Comparison of ENCODE assay signal across 16 cellular contexts in genomic region chr17:46108120-46108519, GRCh38.
DNase-seq lines count a peak whose midpoint lies in the region; ATAC-seq, FAIRE-seq and TF ChIP-seq lines count a peak whose summit lies in the region.
"Had no signal": no experiment of that assay in that cellular context is flagged by ENCODE, and none has a peak within 500 bp of the region (broad histone marks: within the 10 kb centered on the region; RNA-seq: fewer than 3 reads in every experiment).

No MANE protein-coding gene starts in this region.

- TF ChIP-seq CTCF in heart left ventricle (IDR thresholded peaks at IDR 0.05) (no peak), right atrium auricular region (IDR thresholded peaks at IDR 0.05) (no peak), K562 (IDR thresholded peaks at IDR 0.05 in 2 of 3, conservative IDR thresholded peaks at IDR 0.05 in 1 of 3; ENCODE audit: insufficient read depth in 2 of 3, low read depth in 1 of 3, low read length in 3 of 3) (no peak), transverse colon (IDR thresholded peaks at IDR 0.05) (no peak)

- H3K27ac ChIP-seq in heart left ventricle (peak overlapping the region in 7 of 12 donors; percentile 1 to 41 (median 24)), right atrium auricular region (peak overlapping the region in 1 of 2 donors; percentile 48), K562 (ENCODE audit: extremely low read depth, low read depth, low read length) (no peak overlapping the region; the same call in 2 of the 3 replicates), transverse colon (peak overlapping the region in 3 of 4 donors; percentile 37 to 60 (median 45))

- no peak for FAIRE-seq in K562 (lab: Jason Lieb, UNC)
- FAIRE-seq: H54 had no signal

- peaks cover 40% of the 10 kb centered on the region for H4K20me1 ChIP-seq in K562 (replicated peaks; ENCODE audit: control insufficient read depth, insufficient read depth, low read length)

- no TSS peak for BruUV-seq in K562 (replicated peaks; lab: Mats Ljungman, UMichigan)

- 42 to 67% (median 51%) methylated on average over 2 of the region's 2 CpGs for WGBS in heart left ventricle, 4 donors
- 48% methylated on average over 2 of the region's 2 CpGs for WGBS in K562 (ENCODE audit: insufficient coverage, low coverage, missing lambda C conversion rate)
- 45 to 58% methylated on average over 2 of the region's 2 CpGs for WGBS in transverse colon (ENCODE audit: low coverage in 1 of 2), 2 donors

- H3K4me3 Mint-ChIP-seq in activated T-helper 2 cell treated with anti-CD3 and anti-CD28 coated beads, Interferon-gamma antibody, Interleukin-2, Interleukin-4, amounts not matched to agents 10 μg/mL and 5 μg/mL and 100 μg/mL, durations not matched to agents 14 hours and 24 hours and 36 hours (ENCODE audit: low read depth), result no peak overlapping the region
- H3K4me3 Mint-ChIP-seq: stimulated activated memory B cell treated with anti-CD40 and anti-IgM and Interleukin-4, amounts not matched to agents 10 μg/mL and 1 μg/mL and 100 μg/mL, for 72 hours had no signal

- H3K4me3 ChIP-seq in heart left ventricle (no peak overlapping the region), right atrium auricular region (no peak overlapping the region), K562 (no peak overlapping the region), transverse colon (no peak overlapping the region)
- H3K4me3 ChIP-seq: prostate gland had no signal

- H3K36me3 ChIP-seq in heart left ventricle (no peaks in the 10 kb centered on the region), right atrium auricular region (no peaks in the 10 kb centered on the region), K562 (ENCODE audit: control insufficient read depth, insufficient read depth, low read length) (peaks cover 3% of the 10 kb centered on the region; the same call in 1 of the 3 replicates), transverse colon (no peaks in the 10 kb centered on the region)
- H3K36me3 ChIP-seq: prostate gland had no signal

- TF ChIP-seq EP300 in K562 (IDR thresholded peaks at IDR 0.05; ENCODE audit: low read length), result no peak
- no peak for TF ChIP-seq EP300 in transverse colon (IDR thresholded peaks at IDR 0.05; ENCODE audit: low read depth)

- H3K79me2 ChIP-seq in K562 (ENCODE audit: control insufficient read depth, insufficient read depth, low read length), result peaks cover 98% of the 10 kb centered on the region

- no peaks in the 10 kb centered on the region for H3K9me3 Mint-ChIP-seq in activated T-helper 2 cell treated with anti-CD3 and anti-CD28 coated beads, Interferon-gamma antibody, Interleukin-2, Interleukin-4, amounts not matched to agents 10 μg/mL and 5 μg/mL and 100 μg/mL, durations not matched to agents 14 hours and 24 hours and 36 hours
- H3K9me3 Mint-ChIP-seq: stimulated activated memory B cell treated with anti-CD40 and anti-IgM and Interleukin-4, amounts not matched to agents 10 μg/mL and 1 μg/mL and 100 μg/mL, for 72 hours had no signal

- no peak overlapping the region for H3K9ac ChIP-seq in K562 (ENCODE audit: insufficient read depth in 1 of 2, low read depth in 2 of 2, low read length in 2 of 2)

- in situ Hi-C loops in K562 (cut with MboI), result no loop called here
- in situ Hi-C loops in transverse colon (cut with MboI; ENCODE audit: low pct_ligation_motif_present in 1 of 4, low pct_unique_long_range_greater_than_20kb in 1 of 4, low sequenced_read_pairs in 3 of 4), result no loop called here

- CTCF ChIA-PET in K562 (lab: Yijun Ruan, JAX; ENCODE audit: low intra/inter-chr PET ratio), result interaction anchor here (0.7 kb wide), 1 partner anchor 64 kb away, joined by 3 read pairs; no protein-coding TSS in a partner anchor

- TF ChIP-seq POLR2A in heart left ventricle (IDR thresholded peaks at IDR 0.05) (no peak), K562 (conservative IDR thresholded peaks at IDR 0.05) (no peak), transverse colon (IDR thresholded peaks at IDR 0.05) (no peak)

- POLR2A ChIA-PET in K562 (lab: Yijun Ruan, JAX), result interaction anchor here (1.0 to 1.8 kb wide), 4 partner anchors 9 to 55 kb away, joined by 3 to 11 read pairs (median 6); no protein-coding TSS in a partner anchor

- peaks cover 6% of the 10 kb centered on the region for H3K9me1 ChIP-seq in K562 (ENCODE audit: control insufficient read depth, insufficient read depth, low read length)

- H3K27me3 Mint-ChIP-seq in activated T-helper 2 cell treated with anti-CD3 and anti-CD28 coated beads, Interferon-gamma antibody, Interleukin-2, Interleukin-4, amounts not matched to agents 10 μg/mL and 5 μg/mL and 100 μg/mL, durations not matched to agents 14 hours and 24 hours and 36 hours (ENCODE audit: low read depth), result no peaks in the 10 kb centered on the region
- H3K27me3 Mint-ChIP-seq: stimulated activated memory B cell treated with anti-CD40 and anti-IgM and Interleukin-4, amounts not matched to agents 10 μg/mL and 1 μg/mL and 100 μg/mL, for 72 hours had no signal

- H3K27me3 ChIP-seq in heart left ventricle, result no peaks in the 10 kb centered on the region
- H3K27me3 ChIP-seq in right atrium auricular region, result no peaks in the 10 kb centered on the region
- no peaks in the 10 kb centered on the region for H3K27me3 ChIP-seq in K562 (ENCODE audit: control insufficient read depth in 2 of 2, insufficient read depth in 2 of 2, low read length in 2 of 2)
- H3K27me3 ChIP-seq in transverse colon, result no peaks in the 10 kb centered on the region

- TF ChIP-seq RAD21 in K562 (CRISPR knock-in tag; conservative IDR thresholded peaks at IDR 0.05 in 1 of 2, IDR thresholded peaks at IDR 0.05 in 1 of 2), result no peak

- peaks cover 14 to 83% (median 49%) of the 10 kb centered on the region in 12 donors for H3K4me1 ChIP-seq in heart left ventricle
- H3K4me1 ChIP-seq in right atrium auricular region, result peaks cover 0 to 64% of the 10 kb centered on the region in 2 donors
- peaks cover 19 to 30% of the 10 kb centered on the region in 2 experiments for H3K4me1 ChIP-seq in K562 (replicated peaks in 1 of 2; ENCODE audit: control insufficient read depth in 2 of 2, insufficient read depth in 2 of 2, low read length in 2 of 2)
- H3K4me1 ChIP-seq in transverse colon, result peaks cover 36 to 62% (median 41%) of the 10 kb centered on the region in 4 donors

- H3K4me1 Mint-ChIP-seq in activated T-helper 2 cell treated with anti-CD3 and anti-CD28 coated beads, Interferon-gamma antibody, Interleukin-2, Interleukin-4, amounts not matched to agents 10 μg/mL and 5 μg/mL and 100 μg/mL, durations not matched to agents 14 hours and 24 hours and 36 hours (ENCODE audit: low read depth), result peaks cover 28% of the 10 kb centered on the region

- H3K4me2 ChIP-seq in K562 (ENCODE audit: insufficient read depth, low read length), result no peak overlapping the region

- H2AFZ ChIP-seq in K562 (ENCODE audit: low read depth, low read length), result no peak overlapping the region

- DNase-seq in heart left ventricle (no peak), right atrium auricular region (ENCODE audit: low spot score) (no peak), K562 (ENCODE audit: extremely low read depth in 1 of 4, low spot score in 3 of 4) (no peak), left colon (no peak), transverse colon (no peak), SW480 (ENCODE audit: low spot score) (no peak), pons (ENCODE audit: low spot score) (no peak)
- DNase-seq in activated T-helper 2 cell treated with anti-CD3 and anti-CD28 coated beads, Interferon-gamma antibody, Interleukin-2, Interleukin-4, amounts not matched to agents 10 μg/mL and 5 μg/mL and 100 μg/mL, durations not matched to agents 14 hours and 24 hours and 36 hours (ENCODE audit: low spot score), result no peak
- DNase-seq: aorta; EL; mesenchymal stem cell; NCI-H524; stimulated activated CD4-positive, alpha-beta T cell treated with anti-CD3 and anti-CD28 coated beads, Interleukin-2, amount 100 ng/mL, for 48 hours had no signal

- ATAC-seq in heart left ventricle, result peak in 1 of 4 donors; percentile 16
- peak; percentile 19; the same call in 2 of the 3 replicates for ATAC-seq in K562
- ATAC-seq in left colon, result peak; percentile 29
- ATAC-seq: stimulated activated memory B cell treated with anti-CD40 and anti-IgM and Interleukin-4, amounts not matched to agents 10 μg/mL and 1 μg/mL and 100 μg/mL, for 72 hours had no signal

- intact Hi-C loops in heart left ventricle (cut with DNase I) (no loop called here), K562 (cut with micrococcal nuclease) (no loop called here), left colon (cut with DNase I, micrococcal nuclease) (no loop called here), transverse colon (cut with DNase I; ENCODE audit: low total_unique reads) (no loop called here)
- intact Hi-C loops in activated T-helper 2 cell treated with anti-CD3 and anti-CD28 coated beads, Interferon-gamma antibody, Interleukin-2, Interleukin-4, amounts not matched to agents 10 μg/mL and 5 μg/mL and 100 μg/mL, durations not matched to agents 14 hours and 24 hours and 36 hours (cut with micrococcal nuclease), result no loop called here

- peaks cover 3% of the 10 kb centered on the region for H3K36me3 Mint-ChIP-seq in activated T-helper 2 cell treated with anti-CD3 and anti-CD28 coated beads, Interferon-gamma antibody, Interleukin-2, Interleukin-4, amounts not matched to agents 10 μg/mL and 5 μg/mL and 100 μg/mL, durations not matched to agents 14 hours and 24 hours and 36 hours (ENCODE audit: low read depth)
- H3K36me3 Mint-ChIP-seq: stimulated activated memory B cell treated with anti-CD40 and anti-IgM and Interleukin-4, amounts not matched to agents 10 μg/mL and 1 μg/mL and 100 μg/mL, for 72 hours had no signal

- H3K27ac Mint-ChIP-seq in activated T-helper 2 cell treated with anti-CD3 and anti-CD28 coated beads, Interferon-gamma antibody, Interleukin-2, Interleukin-4, amounts not matched to agents 10 μg/mL and 5 μg/mL and 100 μg/mL, durations not matched to agents 14 hours and 24 hours and 36 hours, result no peak overlapping the region
- H3K27ac Mint-ChIP-seq: stimulated activated memory B cell treated with anti-CD40 and anti-IgM and Interleukin-4, amounts not matched to agents 10 μg/mL and 1 μg/mL and 100 μg/mL, for 72 hours had no signal

- H3K9me3 ChIP-seq in heart left ventricle, result no peaks in the 10 kb centered on the region
- no peaks in the 10 kb centered on the region for H3K9me3 ChIP-seq in right atrium auricular region
- no peaks in the 10 kb centered on the region for H3K9me3 ChIP-seq in K562 (replicated peaks; ENCODE audit: control insufficient read depth, insufficient read depth, low read depth, low read length)
- no peaks in the 10 kb centered on the region for H3K9me3 ChIP-seq in transverse colon
- H3K9me3 ChIP-seq: prostate gland had no signal

TF ChIP-seq in K562, 482 proteins besides CTCF, POLR2A, EP300 and RAD21 (continues in another document):
- no peak for TF ChIP-seq NFRKB (IDR thresholded peaks at IDR 0.05; ENCODE audit: low read depth)
- TF ChIP-seq HMG20B (CRISPR knock-in tag; IDR thresholded peaks at IDR 0.05), result 0 out of 2 replicates have a peak, but pooled peaks have one; percentile 50
- peak; percentile 50; the same call in 1 of the 2 replicates for TF ChIP-seq FOXJ2 (tag; IDR thresholded peaks at IDR 0.05)
- no peak for TF ChIP-seq RNF2 (IDR thresholded peaks at IDR 0.05)
- no peak for TF ChIP-seq NR2C2 (CRISPR knock-in tag; IDR thresholded peaks at IDR 0.05)
- TF ChIP-seq NR2C2 (tag; IDR thresholded peaks at IDR 0.05), result no peak
